Comparison of ENCODE assay signal across 21 cellular contexts in the genomic region with DNA sequence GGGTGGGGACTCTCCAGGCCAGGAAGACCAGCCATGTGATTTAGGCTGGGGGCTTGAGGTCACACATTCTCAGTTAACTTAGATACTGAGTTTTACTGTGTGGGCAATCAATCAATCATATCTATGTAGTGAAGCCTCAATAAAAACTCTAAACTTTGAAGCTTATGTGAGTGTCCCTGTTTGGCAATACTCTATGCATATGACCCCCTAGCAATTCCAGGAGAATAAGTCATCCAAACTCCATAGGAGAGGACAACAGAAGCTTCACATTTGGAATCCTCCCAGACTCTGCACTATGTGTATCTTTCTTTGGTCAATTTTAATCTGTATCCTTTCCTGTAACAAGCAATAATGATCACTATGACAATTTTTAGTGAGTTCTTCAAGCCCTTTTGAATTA.
"Had no signal": no experiment of that assay in that cellular context is flagged by ENCODE, and none has a peak within 500 bp of the region (broad histone marks: within the 10 kb centered on the region; RNA-seq: fewer than 3 reads in every experiment).

No MANE protein-coding gene starts in this region.

- H3K9me3 ChIP-seq: adrenal gland, breast epithelium had no signal

- H3K4me1 ChIP-seq: adrenal gland, breast epithelium had no signal

- H3K27me3 ChIP-seq: adrenal gland, breast epithelium had no signal

- ATAC-seq: activated CD8-positive, alpha-beta T cell treated with anti-CD3 and anti-CD28 coated beads, Interleukin-2, amount 10 ng/mL, durations not matched to agents 7 days and 5 days; T-helper 17 cell; WTC11 had no signal

- H3K4me3 ChIP-seq: adrenal gland, breast epithelium had no signal

- DNase-seq: activated CD4-positive, alpha-beta T cell treated with anti-CD3 and anti-CD28 coated beads for 48 hours; activated CD4-positive, alpha-beta T cell treated with anti-CD3 and anti-CD28 coated beads, Interleukin-2, amount 50 U/mL, for 4 hours; activated CD4-positive, CD25-positive, alpha-beta regulatory T cell treated with anti-CD3 and anti-CD28 coated beads, Interleukin-2, amount 50 U/mL, for 72 hours; activated CD8-positive, alpha-beta memory T cell treated with anti-CD3 and anti-CD28 coated beads, Interleukin-2, amount 50 U/mL, for 48 hours; activated CD8-positive, alpha-beta T cell treated with anti-CD3 and anti-CD28 coated beads, Interleukin-2, amount 10 ng/mL, durations not matched to agents 7 days and 5 days; activated naive CD4-positive, alpha-beta T cell treated with anti-CD3 and anti-CD28 coated beads, Interleukin-2, amount 50 U/mL, for 16 hours; activated naive CD8-positive, alpha-beta T cell treated with anti-CD3 and anti-CD28 coated beads, Interleukin-2, amount 10 ng/mL, durations not matched to agents 7 days and 5 days; activated T-cell treated with anti-CD3 and anti-CD28 coated beads, Interleukin-2, amount 50 U/mL, for 1 hour; adrenal gland; anterior cingulate cortex; caudate nucleus; NCI-H1092; NCI-H1417; NCI-H1930; NCI-H510A treated with DMSO at 0.1 percent for 48 hours; NCI-H69; SIG-M5; T-helper 17 cell; T-helper 9 cell had no signal

- H3K27ac ChIP-seq: adrenal gland, breast epithelium had no signal

- H3K36me3 ChIP-seq: adrenal gland, breast epithelium had no signal
